11 cellular contexts compared by ENCODE assay signal in genomic region chr19:7924241-7924640, GRCh38. TPM values are rescaled to one million over a fixed set of nuclear protein-coding genes. Genes with fewer than 3 reads are reported as not detected.
DNase-seq lines count a peak whose midpoint lies in the region; ATAC-seq and TF ChIP-seq lines count a peak whose summit lies in the region.
"Had no signal": no experiment of that assay in that cellular context is flagged by ENCODE, and none has a peak within 500 bp of the region (broad histone marks: within the 10 kb centered on the region; RNA-seq: fewer than 3 reads in every experiment).

No MANE protein-coding gene starts in this region.

- POLR2A ChIA-PET in CD8-positive, alpha-beta memory T cell (lab: Charles Lee) = interaction anchor here (0.6 to 1.1 kb wide), 2 partner anchors 19 to 20 kb away, joined by 3 read pairs; partner anchors contain the start of gene TIMM44

- no peak for ATAC-seq in activated naive CD8-positive, alpha-beta T cell treated with anti-CD3 and anti-CD28 coated beads, Interleukin-2, amount 50 U/mL, for 24 hours
- ATAC-seq in natural killer cell (no peak), GM18498 (IDR thresholded peaks at IDR 0.05; ENCODE audit: unreplicated experiment) (no peak), HG03039 (IDR thresholded peaks at IDR 0.05; ENCODE audit: unreplicated experiment) (no peak)

- H3K27ac ChIP-seq in 22Rv1 = peak overlapping the region; percentile 97
- no peak overlapping the region for H3K27ac ChIP-seq in CD8-positive, alpha-beta memory T cell (ENCODE audit: low read depth, low read length)

- no peak for DNase-seq in CD8-positive, alpha-beta memory T cell
- no peak for DNase-seq in activated naive CD8-positive, alpha-beta T cell treated with anti-CD3 and anti-CD28 coated beads, Interleukin-2, amount 50 U/mL, for 24 hours
- no peak for DNase-seq in natural killer cell
- no peak for DNase-seq in NK-92 treated with Interleukin-12 subunit alpha and Interleukin-12 subunit beta, amount 100 ng/mL, for 24 hours (lab: John Stamatoyannopoulos, UW)
- no peak for DNase-seq in NCI-H510A treated with DMSO at 0.1 percent for 48 hours (lab: John Stamatoyannopoulos, UW)
- DNase-seq: stimulated activated naive CD4-positive, alpha-beta T cell treated with Interleukin-2 at 50 U/mL for 16 hours had no signal

- peaks cover 0 to 2% (median 0%) of the 10 kb centered on the region in 5 donors for H3K9me3 Mint-ChIP-seq in CD8-positive, alpha-beta memory T cell
- no peaks in the 10 kb centered on the region for H3K9me3 Mint-ChIP-seq in activated naive CD8-positive, alpha-beta T cell treated with anti-CD3 and anti-CD28 coated beads, Interleukin-2, amount 50 U/mL, for 24 hours
- H3K9me3 Mint-ChIP-seq in natural killer cell = no peaks in the 10 kb centered on the region

- intact Hi-C loops in natural killer cell (cut with micrococcal nuclease) = no loop called here

- H3K27me3 ChIP-seq in CD8-positive, alpha-beta memory T cell (ENCODE audit: insufficient read depth, low read length, poor library complexity, severe bottlenecking) = no peaks in the 10 kb centered on the region

- TF ChIP-seq CTCF in 22Rv1 (IDR thresholded peaks at IDR 0.05) (no peak), natural killer cell (IDR thresholded peaks at IDR 0.05) (no peak)

- peaks cover 26 to 53% (median 29%) of the 10 kb centered on the region in 3 donors for H3K4me1 Mint-ChIP-seq in CD8-positive, alpha-beta memory T cell
- peaks cover 35% of the 10 kb centered on the region for H3K4me1 Mint-ChIP-seq in activated naive CD8-positive, alpha-beta T cell treated with anti-CD3 and anti-CD28 coated beads, Interleukin-2, amount 50 U/mL, for 24 hours
- H3K4me1 Mint-ChIP-seq in natural killer cell = peaks cover 16 to 41% of the 10 kb centered on the region in 2 donors

- H3K9me3 ChIP-seq in CD8-positive, alpha-beta memory T cell (ENCODE audit: low read length) = no peaks in the 10 kb centered on the region

- peaks cover 5 to 8% of the 10 kb centered on the region in 2 donors for H3K27me3 Mint-ChIP-seq in CD8-positive, alpha-beta memory T cell
- peaks cover 9% of the 10 kb centered on the region for H3K27me3 Mint-ChIP-seq in activated naive CD8-positive, alpha-beta T cell treated with anti-CD3 and anti-CD28 coated beads, Interleukin-2, amount 50 U/mL, for 24 hours
- H3K27me3 Mint-ChIP-seq in natural killer cell (ENCODE audit: low read depth in 2 of 2) = peaks cover 0 to 7% of the 10 kb centered on the region in 2 donors

- no peak overlapping the region for H3K4me3 ChIP-seq in CD8-positive, alpha-beta memory T cell (ENCODE audit: low read length)

- peaks cover 29% of the 10 kb centered on the region for H3K4me1 ChIP-seq in CD8-positive, alpha-beta memory T cell (ENCODE audit: insufficient read depth, low read length)

- CTCF ChIA-PET in CD8-positive, alpha-beta memory T cell (lab: Charles Lee) = interaction anchor here (1.0 to 1.7 kb wide), 2 partner anchors 20 to 70 kb away, joined by 5 read pairs; partner anchors contain the start of gene TIMM44

- H3K4me3 Mint-ChIP-seq in CD8-positive, alpha-beta memory T cell = peak overlapping the region in 4 of 7 donors; percentile 31 to 61 (median 55)
- peak overlapping the region; percentile 46 for H3K4me3 Mint-ChIP-seq in activated naive CD8-positive, alpha-beta T cell treated with anti-CD3 and anti-CD28 coated beads, Interleukin-2, amount 50 U/mL, for 24 hours
- peak overlapping the region; percentile 55 for H3K4me3 Mint-ChIP-seq in natural killer cell

- peaks cover 0 to 13% (median 0%) of the 10 kb centered on the region in 3 donors for H3K36me3 Mint-ChIP-seq in CD8-positive, alpha-beta memory T cell
- peaks cover 7% of the 10 kb centered on the region for H3K36me3 Mint-ChIP-seq in activated naive CD8-positive, alpha-beta T cell treated with anti-CD3 and anti-CD28 coated beads, Interleukin-2, amount 50 U/mL, for 24 hours (ENCODE audit: low read depth)
- no peaks in the 10 kb centered on the region for H3K36me3 Mint-ChIP-seq in natural killer cell

- no peaks in the 10 kb centered on the region for H3K36me3 ChIP-seq in CD8-positive, alpha-beta memory T cell (ENCODE audit: insufficient read depth, low read length)

- no peak overlapping the region for H3K27ac Mint-ChIP-seq in CD8-positive, alpha-beta memory T cell
- no peak overlapping the region for H3K27ac Mint-ChIP-seq in activated naive CD8-positive, alpha-beta T cell treated with anti-CD3 and anti-CD28 coated beads, Interleukin-2, amount 50 U/mL, for 24 hours
- H3K27ac Mint-ChIP-seq in natural killer cell = peak overlapping the region in 1 of 2 donors; percentile 47

RNA-seq across cellular contexts. Expression of gene CTXN1, which starts 1.7 kb away (rescaled TPM):
- total RNA-seq in CD8-positive, alpha-beta memory T cell = under 1 TPM; 0.42 to 0.72 TPM
- polyA plus RNA-seq in CD8-positive, alpha-beta memory T cell = not detected
- total RNA-seq in natural killer cell = under 1 TPM in 1 of 3 donors, not detected in 2; 0.39 TPM

RNA-seq across cellular contexts. Expression of gene SNAPC2, which starts 4.1 kb away (rescaled TPM):
- 10 to 100 TPM; 17.4 to 18.2 TPM for total RNA-seq in CD8-positive, alpha-beta memory T cell
- 21.9 TPM for polyA plus RNA-seq in CD8-positive, alpha-beta memory T cell
- total RNA-seq in natural killer cell = 10 to 100 TPM; 22.1 to 32.4 (median 27.1) TPM

RNA-seq across cellular contexts. Expression of gene TGFBR3L, which starts 9.6 kb away (rescaled TPM):
- 1 to 10 TPM; 7.7 to 8.6 TPM for total RNA-seq in CD8-positive, alpha-beta memory T cell
- polyA plus RNA-seq in CD8-positive, alpha-beta memory T cell = 1.3 TPM
- 1 to 10 TPM; 3.5 to 4.6 (median 4.4) TPM for total RNA-seq in natural killer cell
- total RNA-seq: endothelial cell of umbilical vein, lung microvascular endothelial cell had no signal

RNA-seq across cellular contexts. Expression of gene TIMM44, which starts 19.2 kb away (rescaled TPM):
- 100 to 1,000 TPM; 105 to 107 TPM for total RNA-seq in CD8-positive, alpha-beta memory T cell
- 16.9 TPM for polyA plus RNA-seq in CD8-positive, alpha-beta memory T cell
- 100 to 1,000 TPM in 1 of 3 donors, 10 to 100 TPM in 2; 83.3 to 116 (median 89.4) TPM for total RNA-seq in natural killer cell

RNA-seq across cellular contexts. Expression of gene MAP2K7, which starts 20.6 kb away (rescaled TPM):
- 10 to 100 TPM; 35.9 to 38.3 TPM for total RNA-seq in CD8-positive, alpha-beta memory T cell
- polyA plus RNA-seq in CD8-positive, alpha-beta memory T cell = 2.0 TPM
- total RNA-seq in natural killer cell = 100 to 1,000 TPM; 131 to 218 (median 159) TPM
